ENCODE assay signal across 16 cellular contexts in the genomic region with DNA sequence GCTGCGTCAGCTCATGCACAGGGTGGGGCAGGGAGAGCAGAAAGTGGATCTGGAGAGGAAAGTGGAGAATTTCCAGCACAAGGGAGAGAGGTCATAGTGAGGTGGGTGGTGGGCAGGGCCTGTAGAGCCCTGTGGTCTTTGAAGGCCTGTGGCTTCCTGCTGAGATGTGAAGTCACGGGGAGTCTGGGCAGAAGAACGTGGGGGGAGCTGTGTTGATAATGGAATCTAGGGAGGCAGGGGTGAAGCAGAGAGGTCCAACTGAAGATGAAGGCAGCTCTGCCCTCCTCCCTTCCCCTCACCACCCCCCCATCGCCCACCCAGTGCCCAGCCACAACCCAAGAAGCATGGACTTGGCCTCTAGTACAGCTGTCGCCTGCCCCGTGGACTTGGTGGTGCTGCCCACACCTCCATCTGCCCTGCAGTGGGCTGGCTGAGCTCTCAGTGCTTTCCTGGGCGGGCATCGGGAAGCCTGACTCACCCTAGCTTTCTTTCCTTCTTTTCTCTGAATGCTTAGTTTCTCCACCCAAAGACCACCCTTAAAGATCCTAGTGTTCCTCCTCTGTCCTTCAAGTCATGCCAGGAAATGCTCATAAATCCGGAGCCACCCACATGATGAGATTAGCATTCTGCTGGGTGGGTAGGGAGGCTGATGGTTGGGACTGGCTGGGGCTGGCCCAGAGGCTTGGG.
"Had no signal": no experiment of that assay in that cellular context is flagged by ENCODE, and none has a peak within 500 bp of the region (broad histone marks: within the 10 kb centered on the region; RNA-seq: fewer than 3 reads in every experiment).

No MANE protein-coding gene starts in this region.

- H3K9me3 ChIP-seq: heart left ventricle, ovary had no signal

- H3K27me3 ChIP-seq: heart left ventricle, ovary had no signal

- H3K9me3 Mint-ChIP-seq: dendritic cell treated with granulocyte-macrophage colony-stimulating factor and Interleukin-4, amounts not matched to agents 40 ng/mL and 50 ng/mL, for 4 days; effector memory CD8-positive, alpha-beta T cell; naive thymus-derived CD4-positive, alpha-beta T cell; type B pancreatic cell had no signal

- H3K4me3 Mint-ChIP-seq: dendritic cell treated with granulocyte-macrophage colony-stimulating factor and Interleukin-4, amounts not matched to agents 40 ng/mL and 50 ng/mL, for 4 days; effector memory CD8-positive, alpha-beta T cell; naive thymus-derived CD4-positive, alpha-beta T cell; type B pancreatic cell had no signal

- DNase-seq: effector memory CD8-positive, alpha-beta T cell; heart left ventricle; hippocampal formation; kidney glomerular epithelial cell; naive thymus-derived CD4-positive, alpha-beta T cell; ovary; right cardiac atrium; small intestine; stimulated activated CD4-positive, alpha-beta T cell treated with anti-CD3 and anti-CD28 coated beads, Interleukin-2, amount 100 ng/mL, for 48 hours; stimulated activated naive CD4-positive, alpha-beta T cell treated with Interleukin-2 at 50 U/mL for 16 hours had no signal

- ATAC-seq: effector memory CD8-positive, alpha-beta T cell; naive thymus-derived CD4-positive, alpha-beta T cell had no signal

- H3K36me3 ChIP-seq: heart left ventricle, ovary had no signal

- FAIRE-seq: frontal cortex, islet of Langerhans, small intestine, urothelium cell line had no signal

- H3K36me3 Mint-ChIP-seq: naive thymus-derived CD4-positive, alpha-beta T cell; type B pancreatic cell had no signal

- H3K4me3 ChIP-seq: heart left ventricle, ovary had no signal

- H3K4me1 Mint-ChIP-seq: naive thymus-derived CD4-positive, alpha-beta T cell had no signal

- H3K27me3 Mint-ChIP-seq: progenitor cell of endocrine pancreas had no signal

- H3K27ac ChIP-seq: heart left ventricle, ovary had no signal

- H3K27ac Mint-ChIP-seq: dendritic cell treated with granulocyte-macrophage colony-stimulating factor and Interleukin-4, amounts not matched to agents 40 ng/mL and 50 ng/mL, for 4 days; effector memory CD8-positive, alpha-beta T cell; naive thymus-derived CD4-positive, alpha-beta T cell; progenitor cell of endocrine pancreas had no signal
